ENCODE assay signal across 1 cellular context in the genomic region with DNA sequence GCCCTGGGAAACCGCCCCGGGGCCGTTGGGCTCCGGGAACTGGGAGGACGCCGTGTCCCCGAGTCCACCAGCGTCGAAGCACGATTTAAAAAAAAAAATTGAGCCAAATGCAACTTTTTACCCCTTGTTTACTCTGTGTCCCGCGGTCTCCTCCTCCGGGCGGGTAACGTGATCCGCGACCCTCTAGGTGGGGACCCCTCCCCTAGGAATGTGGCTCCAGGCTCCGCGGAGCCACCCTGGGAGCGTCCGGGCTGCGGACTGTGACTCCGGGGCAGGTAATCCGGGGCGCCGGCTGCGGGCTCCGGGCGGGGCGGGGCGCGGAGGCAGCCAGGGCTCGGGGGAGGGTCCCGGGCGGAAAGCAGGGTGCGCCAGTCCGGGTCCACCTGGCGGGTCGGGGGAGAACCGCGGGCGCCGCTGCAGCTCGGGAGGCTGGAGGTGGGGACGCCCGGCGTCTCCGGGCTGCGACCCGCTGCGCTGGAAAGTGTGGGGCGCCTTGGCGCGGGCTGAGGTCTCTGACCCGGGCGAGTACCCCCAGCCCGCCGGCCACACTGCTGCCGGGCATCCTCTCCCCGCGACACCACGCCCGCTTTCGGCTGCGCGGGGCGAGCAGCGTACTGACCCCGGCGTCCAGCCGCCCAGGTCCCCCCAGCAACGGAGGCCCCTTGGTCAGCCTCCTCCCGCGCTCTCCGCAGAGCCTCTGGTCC.
TF ChIP-seq lines count a peak whose summit lies in the region.

No MANE protein-coding gene starts in this region.

TF ChIP-seq in HepG2, 621 proteins besides CTCF, POLR2A, EP300 and RAD21 (continued from another document and continues in another):
- TF ChIP-seq, protein P1, sequence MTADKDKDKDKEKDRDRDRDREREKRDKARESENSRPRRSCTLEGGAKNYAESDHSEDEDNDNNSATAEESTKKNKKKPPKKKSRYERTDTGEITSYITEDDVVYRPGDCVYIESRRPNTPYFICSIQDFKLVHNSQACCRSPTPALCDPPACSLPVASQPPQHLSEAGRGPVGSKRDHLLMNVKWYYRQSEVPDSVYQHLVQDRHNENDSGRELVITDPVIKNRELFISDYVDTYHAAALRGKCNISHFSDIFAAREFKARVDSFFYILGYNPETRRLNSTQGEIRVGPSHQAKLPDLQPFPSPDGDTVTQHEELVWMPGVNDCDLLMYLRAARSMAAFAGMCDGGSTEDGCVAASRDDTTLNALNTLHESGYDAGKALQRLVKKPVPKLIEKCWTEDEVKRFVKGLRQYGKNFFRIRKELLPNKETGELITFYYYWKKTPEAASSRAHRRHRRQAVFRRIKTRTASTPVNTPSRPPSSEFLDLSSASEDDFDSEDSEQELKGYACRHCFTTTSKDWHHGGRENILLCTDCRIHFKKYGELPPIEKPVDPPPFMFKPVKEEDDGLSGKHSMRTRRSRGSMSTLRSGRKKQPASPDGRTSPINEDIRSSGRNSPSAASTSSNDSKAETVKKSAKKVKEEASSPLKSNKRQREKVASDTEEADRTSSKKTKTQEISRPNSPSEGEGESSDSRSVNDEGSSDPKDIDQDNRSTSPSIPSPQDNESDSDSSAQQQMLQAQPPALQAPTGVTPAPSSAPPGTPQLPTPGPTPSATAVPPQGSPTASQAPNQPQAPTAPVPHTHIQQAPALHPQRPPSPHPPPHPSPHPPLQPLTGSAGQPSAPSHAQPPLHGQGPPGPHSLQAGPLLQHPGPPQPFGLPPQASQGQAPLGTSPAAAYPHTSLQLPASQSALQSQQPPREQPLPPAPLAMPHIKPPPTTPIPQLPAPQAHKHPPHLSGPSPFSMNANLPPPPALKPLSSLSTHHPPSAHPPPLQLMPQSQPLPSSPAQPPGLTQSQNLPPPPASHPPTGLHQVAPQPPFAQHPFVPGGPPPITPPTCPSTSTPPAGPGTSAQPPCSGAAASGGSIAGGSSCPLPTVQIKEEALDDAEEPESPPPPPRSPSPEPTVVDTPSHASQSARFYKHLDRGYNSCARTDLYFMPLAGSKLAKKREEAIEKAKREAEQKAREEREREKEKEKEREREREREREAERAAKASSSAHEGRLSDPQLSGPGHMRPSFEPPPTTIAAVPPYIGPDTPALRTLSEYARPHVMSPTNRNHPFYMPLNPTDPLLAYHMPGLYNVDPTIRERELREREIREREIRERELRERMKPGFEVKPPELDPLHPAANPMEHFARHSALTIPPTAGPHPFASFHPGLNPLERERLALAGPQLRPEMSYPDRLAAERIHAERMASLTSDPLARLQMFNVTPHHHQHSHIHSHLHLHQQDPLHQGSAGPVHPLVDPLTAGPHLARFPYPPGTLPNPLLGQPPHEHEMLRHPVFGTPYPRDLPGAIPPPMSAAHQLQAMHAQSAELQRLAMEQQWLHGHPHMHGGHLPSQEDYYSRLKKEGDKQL (CRISPR knock-in tag; IDR thresholded peaks at IDR 0.05; ENCODE audit: low read depth), result no peak
- TF ChIP-seq ZBTB25 (CRISPR knock-in tag; IDR thresholded peaks at IDR 0.05) (no peak), ZNF33A (CRISPR knock-in tag; IDR thresholded peaks at IDR 0.05; ENCODE audit: borderline replicate concordance) (no peak), CBFB (CRISPR knock-in tag; IDR thresholded peaks at IDR 0.05) (no peak; the same call in 1 of the 2 replicates), UBTF (CRISPR knock-in tag; IDR thresholded peaks at IDR 0.05) (peak; percentile 95), ZNF619 (CRISPR knock-in tag; IDR thresholded peaks at IDR 0.05) (peak; percentile 65; the same call in 1 of the 2 replicates), ZNF562 (CRISPR knock-in tag; IDR thresholded peaks at IDR 0.05; ENCODE audit: borderline replicate concordance) (no peak), GLI4 (CRISPR knock-in tag; IDR thresholded peaks at IDR 0.05; ENCODE audit: borderline replicate concordance) (no peak; the same call in 1 of the 2 replicates), HOXA9 (CRISPR knock-in tag; IDR thresholded peaks at IDR 0.05; ENCODE audit: borderline replicate concordance) (no peak), ZNF180 (CRISPR knock-in tag; IDR thresholded peaks at IDR 0.05; ENCODE audit: borderline replicate concordance, low read depth) (0 out of 2 replicates have a peak, but pooled peaks have one; percentile 64), FOXC1 (CRISPR knock-in tag; IDR thresholded peaks at IDR 0.05; ENCODE audit: borderline replicate concordance) (no peak), ZBTB46 (CRISPR knock-in tag; IDR thresholded peaks at IDR 0.05; ENCODE audit: borderline replicate concordance) (no peak), NR2C2 (CRISPR knock-in tag; IDR thresholded peaks at IDR 0.05; ENCODE audit: borderline replicate concordance) (0 out of 2 replicates have a peak, but pooled peaks have one; percentile 1), ZEB1 (IDR thresholded peaks at IDR 0.05; ENCODE audit: insufficient replicate concordance, low read depth) (peak; percentile 61), ZNF782 (CRISPR knock-in tag; IDR thresholded peaks at IDR 0.05; ENCODE audit: borderline replicate concordance) (no peak), ZSCAN5A (CRISPR knock-in tag; IDR thresholded peaks at IDR 0.05; ENCODE audit: borderline replicate concordance) (no peak), ADNP (CRISPR knock-in tag; IDR thresholded peaks at IDR 0.05) (no peak), ZFP82 (CRISPR knock-in tag; IDR thresholded peaks at IDR 0.05; ENCODE audit: borderline replicate concordance) (no peak), CENPX (CRISPR knock-in tag; IDR thresholded peaks at IDR 0.05) (no peak), ZSCAN9 (CRISPR knock-in tag; IDR thresholded peaks at IDR 0.05; ENCODE audit: borderline replicate concordance) (peak; percentile 26; the same call in 1 of the 2 replicates), ZNF724P (CRISPR knock-in tag; IDR thresholded peaks at IDR 0.05; ENCODE audit: borderline replicate concordance) (no peak), RELA (CRISPR knock-in tag; IDR thresholded peaks at IDR 0.05) (peak; percentile 27; the same call in 1 of the 2 replicates), POLR2G (IDR thresholded peaks at IDR 0.05; ENCODE audit: low read depth, low read length) (peak; percentile 76), ZNF550 (CRISPR knock-in tag; IDR thresholded peaks at IDR 0.05; ENCODE audit: borderline replicate concordance) (peak; percentile 82; the same call in 1 of the 2 replicates), FOXO1 (CRISPR knock-in tag; IDR thresholded peaks at IDR 0.05) (no peak), E2F5 (CRISPR knock-in tag; conservative IDR thresholded peaks at IDR 0.05) (no peak), ETV6 (CRISPR knock-in tag; conservative IDR thresholded peaks at IDR 0.05) (no peak; the same call in 1 of the 2 replicates)
- TF ChIP-seq, protein P2, sequence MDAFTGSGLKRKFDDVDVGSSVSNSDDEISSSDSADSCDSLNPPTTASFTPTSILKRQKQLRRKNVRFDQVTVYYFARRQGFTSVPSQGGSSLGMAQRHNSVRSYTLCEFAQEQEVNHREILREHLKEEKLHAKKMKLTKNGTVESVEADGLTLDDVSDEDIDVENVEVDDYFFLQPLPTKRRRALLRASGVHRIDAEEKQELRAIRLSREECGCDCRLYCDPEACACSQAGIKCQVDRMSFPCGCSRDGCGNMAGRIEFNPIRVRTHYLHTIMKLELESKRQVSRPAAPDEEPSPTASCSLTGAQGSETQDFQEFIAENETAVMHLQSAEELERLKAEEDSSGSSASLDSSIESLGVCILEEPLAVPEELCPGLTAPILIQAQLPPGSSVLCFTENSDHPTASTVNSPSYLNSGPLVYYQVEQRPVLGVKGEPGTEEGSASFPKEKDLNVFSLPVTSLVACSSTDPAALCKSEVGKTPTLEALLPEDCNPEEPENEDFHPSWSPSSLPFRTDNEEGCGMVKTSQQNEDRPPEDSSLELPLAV (CRISPR knock-in tag; conservative IDR thresholded peaks at IDR 0.05; ENCODE audit: low read depth), result 0 out of 2 replicates have a peak, but pooled peaks have one; percentile 22
- TF ChIP-seq, protein P3, sequence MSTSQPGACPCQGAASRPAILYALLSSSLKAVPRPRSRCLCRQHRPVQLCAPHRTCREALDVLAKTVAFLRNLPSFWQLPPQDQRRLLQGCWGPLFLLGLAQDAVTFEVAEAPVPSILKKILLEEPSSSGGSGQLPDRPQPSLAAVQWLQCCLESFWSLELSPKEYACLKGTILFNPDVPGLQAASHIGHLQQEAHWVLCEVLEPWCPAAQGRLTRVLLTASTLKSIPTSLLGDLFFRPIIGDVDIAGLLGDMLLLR (CRISPR knock-in tag; IDR thresholded peaks at IDR 0.05), result no peak
- TF ChIP-seq, protein P4, sequence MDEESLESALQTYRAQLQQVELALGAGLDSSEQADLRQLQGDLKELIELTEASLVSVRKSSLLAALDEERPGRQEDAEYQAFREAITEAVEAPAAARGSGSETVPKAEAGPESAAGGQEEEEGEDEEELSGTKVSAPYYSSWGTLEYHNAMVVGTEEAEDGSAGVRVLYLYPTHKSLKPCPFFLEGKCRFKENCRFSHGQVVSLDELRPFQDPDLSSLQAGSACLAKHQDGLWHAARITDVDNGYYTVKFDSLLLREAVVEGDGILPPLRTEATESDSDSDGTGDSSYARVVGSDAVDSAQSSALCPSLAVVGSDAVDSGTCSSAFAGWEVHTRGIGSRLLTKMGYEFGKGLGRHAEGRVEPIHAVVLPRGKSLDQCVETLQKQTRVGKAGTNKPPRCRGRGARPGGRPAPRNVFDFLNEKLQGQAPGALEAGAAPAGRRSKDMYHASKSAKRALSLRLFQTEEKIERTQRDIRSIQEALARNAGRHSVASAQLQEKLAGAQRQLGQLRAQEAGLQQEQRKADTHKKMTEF (CRISPR knock-in tag; IDR thresholded peaks at IDR 0.05), result 0 out of 2 replicates have a peak, but pooled peaks have one; percentile 29
- TF ChIP-seq, protein P5, sequence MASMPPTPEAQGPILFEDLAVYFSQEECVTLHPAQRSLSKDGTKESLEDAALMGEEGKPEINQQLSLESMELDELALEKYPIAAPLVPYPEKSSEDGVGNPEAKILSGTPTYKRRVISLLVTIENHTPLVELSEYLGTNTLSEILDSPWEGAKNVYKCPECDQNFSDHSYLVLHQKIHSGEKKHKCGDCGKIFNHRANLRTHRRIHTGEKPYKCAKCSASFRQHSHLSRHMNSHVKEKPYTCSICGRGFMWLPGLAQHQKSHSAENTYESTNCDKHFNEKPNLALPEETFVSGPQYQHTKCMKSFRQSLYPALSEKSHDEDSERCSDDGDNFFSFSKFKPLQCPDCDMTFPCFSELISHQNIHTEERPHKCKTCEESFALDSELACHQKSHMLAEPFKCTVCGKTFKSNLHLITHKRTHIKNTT (CRISPR knock-in tag; IDR thresholded peaks at IDR 0.05), result 0 out of 2 replicates have a peak, but pooled peaks have one; percentile 17
